In genomic region chr17:50151041-50151936, GRCh38 we compare ENCODE assay signal across 8 cellular contexts. TPM values are rescaled to one million over a fixed set of nuclear protein-coding genes. Genes with fewer than 3 reads are reported as not detected.
DNase-seq lines count a peak whose midpoint lies in the region; ATAC-seq and TF ChIP-seq lines count a peak whose summit lies in the region.

No MANE protein-coding gene starts in this region.

- CTCF ChIA-PET in HEK293T (lab: Yijun Ruan, JAX) = interaction anchor here (0.9 to 2.8 kb wide), 7 partner anchors 10 to 57 kb away, joined by 3 to 34 read pairs (median 8); no protein-coding TSS in a partner anchor

- POLR2A ChIA-PET in HEK293T (lab: Yijun Ruan, JAX) = interaction anchor here (0.6 to 2.5 kb wide), 33 partner anchors 9 to 246 kb away, joined by 3 to 98 read pairs (median 5); partner anchors contain the start of genes LRRC59, PDK2 and SGCA

- ATAC-seq in T-helper 17 cell (peak; percentile 77), right cardiac atrium (peak; percentile 77 to 79), psoas muscle (peak; percentile 74 to 82 (median 77))

- H3K4me3 ChIP-seq in right cardiac atrium (ENCODE audit: low read length) = peak overlapping the region; percentile 86
- H3K4me3 ChIP-seq in psoas muscle = peak overlapping the region; percentile 84
- peak overlapping the region; percentile 83 for H3K4me3 ChIP-seq in urinary bladder (ENCODE audit: low read depth, low read length)

- peak overlapping the region; percentile 84 for H3K27ac Mint-ChIP-seq in T-helper 17 cell

- H3K27me3 Mint-ChIP-seq in T-helper 17 cell = no peaks in the 10 kb centered on the region

- peak; percentile 68 for TF ChIP-seq CTCF in psoas muscle (IDR thresholded peaks at IDR 0.05)

- H3K4me1 ChIP-seq in right cardiac atrium (ENCODE audit: control insufficient read depth, insufficient read depth, low read length) (peaks cover 23% of the 10 kb centered on the region), psoas muscle (peaks cover 68% of the 10 kb centered on the region), urinary bladder (ENCODE audit: insufficient read depth) (no peaks in the 10 kb centered on the region)

- intact Hi-C loops in right cardiac atrium (cut with DNase I) = loop anchor here in 1 of 4 donors (10.0 kb wide), 1 partner anchor 56 kb away; the partner anchor contains the start of gene PDK2
- intact Hi-C loops in psoas muscle (cut with DNase I) = no loop called here

- peaks cover 23% of the 10 kb centered on the region for H3K4me1 Mint-ChIP-seq in T-helper 17 cell

- peaks cover 6% of the 10 kb centered on the region for H3K36me3 Mint-ChIP-seq in T-helper 17 cell (ENCODE audit: low read depth)

- peak overlapping the region; percentile 98 for H3K27ac ChIP-seq in angular gyrus (ENCODE audit: low read depth, low read length)
- peak overlapping the region; percentile 96 for H3K27ac ChIP-seq in right cardiac atrium (ENCODE audit: low read length)
- peak overlapping the region; percentile 83 for H3K27ac ChIP-seq in psoas muscle
- H3K27ac ChIP-seq in urinary bladder (ENCODE audit: low read depth) = peak overlapping the region; percentile 58

- peak overlapping the region; percentile 98 for H3K4me3 Mint-ChIP-seq in T-helper 17 cell

- H3K27me3 ChIP-seq in right cardiac atrium (ENCODE audit: control insufficient read depth, insufficient read depth) (no peaks in the 10 kb centered on the region), psoas muscle (ENCODE audit: insufficient read depth in 3 of 3, low read length in 2 of 3) (no peaks in the 10 kb centered on the region)

- no peaks in the 10 kb centered on the region for H3K36me3 ChIP-seq in psoas muscle (ENCODE audit: insufficient read depth in 1 of 2, low read depth in 1 of 2)
- H3K36me3 ChIP-seq in urinary bladder (ENCODE audit: insufficient read depth) = no peaks in the 10 kb centered on the region

- peak; percentile 93 for DNase-seq in GDM1 (lab: John Stamatoyannopoulos, UW)
- DNase-seq in HEK293T (ENCODE audit: extremely low spot score) = peak; percentile 93
- DNase-seq in NCI-H1436 (lab: John Stamatoyannopoulos, UW) = peak; percentile 90
- peak; percentile 79 to 82 (median 80) for DNase-seq in T-helper 17 cell
- peak; percentile 92 to 97 (median 96) for DNase-seq in right cardiac atrium
- peak; percentile 92 to 95 for DNase-seq in psoas muscle

- H3K9me3 ChIP-seq in T-helper 17 cell (ENCODE audit: control insufficient read depth, low read length, poor library complexity, severe bottlenecking) (no peaks in the 10 kb centered on the region), right cardiac atrium (ENCODE audit: control insufficient read depth, low read length) (no peaks in the 10 kb centered on the region), psoas muscle (no peaks in the 10 kb centered on the region)

- under 1% methylated on average over 40 of the region's 40 CpGs for WGBS in right cardiac atrium
- WGBS in psoas muscle, 3 donors = 1% methylated on average over 31 to 40 of the region's 40 CpGs
- under 1% methylated on average over 40 of the region's 40 CpGs for WGBS in urinary bladder

TF ChIP-seq in HEK293T, 16 proteins besides CTCF, POLR2A, EP300 and RAD21:
- no peak for TF ChIP-seq SP1 (IDR thresholded peaks at IDR 0.05)
- TF ChIP-seq ARNT (IDR thresholded peaks at IDR 0.05) = no peak
- no peak for TF ChIP-seq ELF4 (IDR thresholded peaks at IDR 0.05)
- TF ChIP-seq CTBP1 (IDR thresholded peaks at IDR 0.05; ENCODE audit: borderline replicate concordance) = no peak
- no peak for TF ChIP-seq ZNF384 (IDR thresholded peaks at IDR 0.05)
- TF ChIP-seq FOXM1 (IDR thresholded peaks at IDR 0.05; ENCODE audit: borderline replicate concordance) = peak; percentile 73; the same call in 1 of the 2 replicates
- TF ChIP-seq BHLHE40 (IDR thresholded peaks at IDR 0.05; ENCODE audit: borderline replicate concordance) = no peak
- TF ChIP-seq SUZ12 (IDR thresholded peaks at IDR 0.05) = no peak

RNA-seq across cellular contexts. Expression of gene PPP1R9B, which starts 0.8 kb away (rescaled TPM):
- 100 to 1,000 TPM in 1 of 2 donors, 10 to 100 TPM in 1; 82.9 to 111 TPM for total RNA-seq in T-helper 17 cell
- 10 to 100 TPM; 33.2 to 40.7 (median 36.1) TPM for total RNA-seq in right cardiac atrium
- polyA plus RNA-seq in right cardiac atrium = 26.5 TPM
- total RNA-seq in psoas muscle = 10 to 100 TPM; 15.1 to 26.5 (median 18.4) TPM
- polyA plus RNA-seq in psoas muscle = 10 to 100 TPM in 2 of 3 donors, 1 to 10 TPM in 1; 7.0 to 11.3 (median 11.0) TPM
- 16.6 TPM for total RNA-seq in urinary bladder
- polyA plus RNA-seq in urinary bladder = 29.6 TPM

RNA-seq across cellular contexts. Expression of gene SGCA, which starts 14.5 kb away (rescaled TPM):
- total RNA-seq in T-helper 17 cell (not detected), right cardiac atrium (100 to 1,000 TPM; 127 to 150 (median 133) TPM), psoas muscle (100 to 1,000 TPM; 245 to 291 (median 266) TPM), urinary bladder (15.4 TPM)
- polyA plus RNA-seq in right cardiac atrium (156 TPM), psoas muscle (100 to 1,000 TPM; 120 to 254 (median 151) TPM), urinary bladder (89.1 TPM)

RNA-seq across cellular contexts. Expression of gene SAMD14, which starts 21.3 kb away (rescaled TPM):
- total RNA-seq in T-helper 17 cell (1 to 10 TPM; 1.7 to 5.8 TPM), right cardiac atrium (1 to 10 TPM; 2.4 to 4.0 (median 3.5) TPM), psoas muscle (1 to 10 TPM in 3 of 4 donors, under 1 TPM in 1; 0.55 to 2.7 (median 1.3) TPM), urinary bladder (2.2 TPM)
- polyA plus RNA-seq in right cardiac atrium (3.3 TPM), psoas muscle (1 to 10 TPM in 1 of 3 donors, under 1 TPM in 2; 0.64 to 1.3 (median 0.98) TPM), urinary bladder (3.7 TPM)

RNA-seq across cellular contexts. Expression of gene COL1A1, which starts 50.1 kb away (rescaled TPM):
- 10 to 100 TPM; 15.4 to 16.6 TPM for total RNA-seq in T-helper 17 cell
- total RNA-seq in right cardiac atrium = 100 to 1,000 TPM in 1 of 4 donors, 10 to 100 TPM in 3; 58.4 to 138 (median 74.3) TPM
- polyA plus RNA-seq in right cardiac atrium = 24.8 TPM
- total RNA-seq in psoas muscle = 10 to 100 TPM; 10.2 to 46.6 (median 18.7) TPM
- 1 to 10 TPM; 2.3 to 5.4 (median 3.3) TPM for polyA plus RNA-seq in psoas muscle
- total RNA-seq in urinary bladder = 5,262 TPM
- polyA plus RNA-seq in urinary bladder = 802 TPM

RNA-seq across cellular contexts. Expression of gene PDK2, which starts 56.1 kb away (rescaled TPM):
- 10 to 100 TPM; 19.9 to 20.9 TPM for total RNA-seq in T-helper 17 cell
- total RNA-seq in right cardiac atrium = 100 to 1,000 TPM; 167 to 219 (median 182) TPM
- polyA plus RNA-seq in right cardiac atrium = 149 TPM
- total RNA-seq in psoas muscle = 100 to 1,000 TPM in 2 of 4 donors, 10 to 100 TPM in 2; 79.3 to 213 (median 110) TPM
- 10 to 100 TPM; 50.3 to 99.4 (median 55.2) TPM for polyA plus RNA-seq in psoas muscle
- 15.9 TPM for total RNA-seq in urinary bladder
- polyA plus RNA-seq in urinary bladder = 55.0 TPM

Comparison
In these comparisons a context has a peak if more than half of its experiments do, and no peak if none do; other contexts are left out.
1. Peak in every context shown above with its lines: DNase-seq, ATAC-seq, H3K4me3 ChIP-seq and H3K27ac ChIP-seq.
2. RNA of gene SGCA, which starts 14.5 kb away (total RNA-seq): 245 to 291 TPM in psoas muscle, 127 to 150 TPM in right cardiac atrium and 15.4 TPM in urinary bladder (single experiment); not detected in T-helper 17 cell; every median in the first group is over 10 times any median in the second.